ENCODE assay signal across 19 cellular contexts in genomic region chr2:214052235-214052634, GRCh38.
"Had no signal": no experiment of that assay in that cellular context is flagged by ENCODE, and none has a peak within 500 bp of the region (broad histone marks: within the 10 kb centered on the region; RNA-seq: fewer than 3 reads in every experiment).

No MANE protein-coding gene starts in this region.

- ATAC-seq: gastrocnemius medialis, heart right ventricle, left cardiac atrium, left lung, left ventricle myocardium superior, lower lobe of right lung had no signal

- H3K27ac ChIP-seq: coronary artery, dorsolateral prefrontal cortex, esophagus muscularis mucosa, gastrocnemius medialis, heart right ventricle, left lung, lower lobe of right lung had no signal

- H3K4me3 ChIP-seq: coronary artery, dorsolateral prefrontal cortex, esophagus muscularis mucosa, gastrocnemius medialis, heart right ventricle, left lung, lower lobe of right lung had no signal

- DNase-seq: dermis blood vessel endothelial cell; dorsolateral prefrontal cortex; effector CD4-positive, alpha-beta T cell; effector memory CD4-positive, alpha-beta T cell; foreskin fibroblast; foreskin melanocyte; gastrocnemius medialis; glutamatergic neuron; head of caudate nucleus; heart right ventricle; hippocampal formation; left cardiac atrium; left lung; left ventricle myocardium superior; lower lobe of right lung; mesenchymal stem cell; midbrain had no signal

- H3K4me1 ChIP-seq: esophagus muscularis mucosa, gastrocnemius medialis, heart right ventricle, left lung, lower lobe of right lung had no signal

- H3K36me3 ChIP-seq: esophagus muscularis mucosa, gastrocnemius medialis, heart right ventricle, left lung, lower lobe of right lung had no signal

- H3K9me3 ChIP-seq: esophagus muscularis mucosa, gastrocnemius medialis, left lung, lower lobe of right lung had no signal

- H3K27me3 ChIP-seq: dorsolateral prefrontal cortex, esophagus muscularis mucosa, gastrocnemius medialis, heart right ventricle, left lung had no signal
